ENCODE assay signal across 8 cellular contexts in genomic region chr9:127802576-127803443, GRCh38. TPM values are rescaled to one million over a fixed set of nuclear protein-coding genes. Genes with fewer than 3 reads are reported as not detected.
A peak's percentile ranks its signal among the peaks of the same experiment; 100 is the strongest.
DNase-seq lines count a peak whose midpoint lies in the region; ATAC-seq and TF ChIP-seq lines count a peak whose summit lies in the region.

A gene with protein sequence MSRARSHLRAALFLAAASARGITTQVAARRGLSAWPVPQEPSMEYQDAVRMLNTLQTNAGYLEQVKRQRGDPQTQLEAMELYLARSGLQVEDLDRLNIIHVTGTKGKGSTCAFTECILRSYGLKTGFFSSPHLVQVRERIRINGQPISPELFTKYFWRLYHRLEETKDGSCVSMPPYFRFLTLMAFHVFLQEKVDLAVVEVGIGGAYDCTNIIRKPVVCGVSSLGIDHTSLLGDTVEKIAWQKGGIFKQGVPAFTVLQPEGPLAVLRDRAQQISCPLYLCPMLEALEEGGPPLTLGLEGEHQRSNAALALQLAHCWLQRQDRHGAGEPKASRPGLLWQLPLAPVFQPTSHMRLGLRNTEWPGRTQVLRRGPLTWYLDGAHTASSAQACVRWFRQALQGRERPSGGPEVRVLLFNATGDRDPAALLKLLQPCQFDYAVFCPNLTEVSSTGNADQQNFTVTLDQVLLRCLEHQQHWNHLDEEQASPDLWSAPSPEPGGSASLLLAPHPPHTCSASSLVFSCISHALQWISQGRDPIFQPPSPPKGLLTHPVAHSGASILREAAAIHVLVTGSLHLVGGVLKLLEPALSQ (plus strand): TSS chr9:127802882. CDS start chr9:127802925, 43 bp downstream.

- peak; percentile 28 to 57 (median 31) for TF ChIP-seq POLR2A in spleen (IDR thresholded peaks at IDR 0.05)

- ATAC-seq in GM18858 (IDR thresholded peaks at IDR 0.05; ENCODE audit: unreplicated experiment): peak; percentile 66
- peak; percentile 79 for ATAC-seq in HG03066 (IDR thresholded peaks at IDR 0.05; ENCODE audit: low read depth, unreplicated experiment)
- peak; percentile 85 for ATAC-seq in WTC11

- CTCF ChIA-PET in WTC11 (lab: Charles Lee) (interaction anchor here (1.0 to 2.8 kb wide), 13 partner anchors 10 to 122 kb away, joined by 3 to 17 read pairs (median 5); partner anchors contain the start of genes CDK9, ENG, ST6GALNAC4 and TOR2A), mammary epithelial cell (lab: Charles Lee; ENCODE audit: low non-redundant PET) (interaction anchor here (0.5 kb wide), 1 partner anchor 18 kb away, joined by 3 read pairs; no protein-coding TSS in a partner anchor)

- dilution Hi-C loops in mammary epithelial cell (cut with HindIII; ENCODE audit: low sequenced_read_pairs): no loop called here

- H3K4me1 ChIP-seq in ACC112 (ENCODE audit: control insufficient read depth, insufficient read depth, low read length, unreplicated experiment) (peaks cover 28% of the 10 kb centered on the region), mammary epithelial cell (ENCODE audit: insufficient read depth, low read length) (peaks cover 25% of the 10 kb centered on the region), spleen (peaks cover 13 to 74% (median 52%) of the 10 kb centered on the region in 6 donors)

- WGBS in mammary epithelial cell (ENCODE audit: low coverage, missing lambda C conversion rate): 2% methylated on average over 8 of the region's 83 CpGs
- 0 to 1% (median 0%) methylated on average over 13 to 83 of the region's 83 CpGs for WGBS in spleen, 5 donors

- peak within 1 kb of the TSS; percentile 99 for H3K4me3 Mint-ChIP-seq in WTC11
- H3K4me3 Mint-ChIP-seq in immature natural killer cell: peak within 1 kb of the TSS; percentile 88 to 94 (median 92)

- in situ Hi-C loops in mammary epithelial cell (cut with MboI; ENCODE audit: low sequenced_read_pairs in 2 of 2): no loop called here

- H3K27me3 Mint-ChIP-seq in WTC11 (ENCODE audit: low read depth) (no peaks in the 10 kb centered on the region), immature natural killer cell (ENCODE audit: low read depth in 3 of 3) (peaks cover 0 to 7% (median 1%) of the 10 kb centered on the region in 3 donors)

- H3K27me3 ChIP-seq in ACC112 (ENCODE audit: insufficient read depth, low read length) (no peaks in the 10 kb centered on the region), mammary epithelial cell (ENCODE audit: insufficient read depth, low read length) (no peaks in the 10 kb centered on the region), spleen (replicated peaks in 1 of 7) (no peaks in the 10 kb centered on the region)

- BruUV-seq in mammary epithelial cell (replicated peaks; lab: Mats Ljungman, UMichigan): no TSS peak

- intact Hi-C loops in mammary epithelial cell (cut with micrococcal nuclease) (loop anchor here (5.0 kb wide), 3 partner anchors 49 to 114 kb away; partner anchors contain the start of genes ENG and ST6GALNAC4), spleen (cut with DNase I; ENCODE audit: low total_unique reads) (no loop called here)

- peaks cover 11% of the 10 kb centered on the region for H3K36me3 Mint-ChIP-seq in WTC11
- peaks cover 0 to 10% (median 0%) of the 10 kb centered on the region in 3 donors for H3K36me3 Mint-ChIP-seq in immature natural killer cell

- peak within 1 kb of the TSS; percentile 100 for H3K9ac ChIP-seq in mammary epithelial cell (ENCODE audit: insufficient read depth, low read length)

- DNase-seq in NCI-H2227 (lab: John Stamatoyannopoulos, UW; ENCODE audit: unreplicated experiment) (peak; percentile 88), WTC11 (ENCODE audit: low spot score) (peak; percentile 85), mammary epithelial cell (peak; percentile 82), immature natural killer cell (peak; percentile 89 to 91 (median 90)), spleen (peak; percentile 95)

- peaks cover 8% of the 10 kb centered on the region for H3K4me1 Mint-ChIP-seq in WTC11
- peaks cover 34 to 42% of the 10 kb centered on the region in 2 donors for H3K4me1 Mint-ChIP-seq in immature natural killer cell

- peak within 1 kb of the TSS; percentile 88 for H3K4me2 ChIP-seq in mammary epithelial cell (ENCODE audit: insufficient read depth, low read depth, low read length)

- no peaks in the 10 kb centered on the region for H3K9me3 Mint-ChIP-seq in WTC11
- no peaks in the 10 kb centered on the region for H3K9me3 Mint-ChIP-seq in immature natural killer cell

- H3K27ac ChIP-seq in ACC112 (ENCODE audit: low read depth, low read length) (peak within 1 kb of the TSS; percentile 81), mammary epithelial cell (ENCODE audit: insufficient read depth, low read depth, low read length) (peak within 1 kb of the TSS; percentile 98), spleen (peak within 1 kb of the TSS; percentile 84 to 97 (median 92))

- H3K79me2 ChIP-seq in ACC112 (ENCODE audit: control insufficient read depth, insufficient read depth, low read length, unreplicated experiment) (peaks cover 27% of the 10 kb centered on the region), mammary epithelial cell (ENCODE audit: insufficient read depth, low read length) (peaks cover 42% of the 10 kb centered on the region)

- H3K4me3 ChIP-seq in ACC112 (ENCODE audit: low read depth, low read length) (peak within 1 kb of the TSS; percentile 79), mammary epithelial cell (replicated peaks in 1 of 3; ENCODE audit: insufficient read depth in 1 of 3, low read depth in 2 of 3, low read length in 3 of 3) (peak within 1 kb of the TSS; percentile 72 to 93 (median 77)), spleen (peak within 1 kb of the TSS; percentile 68 to 92 (median 78))

- H2AFZ ChIP-seq in ACC112 (ENCODE audit: low read length, unreplicated experiment) (peak within 1 kb of the TSS; percentile 78), mammary epithelial cell (ENCODE audit: low read depth, low read length) (peak within 1 kb of the TSS; percentile 89)

- H3K27ac Mint-ChIP-seq in WTC11: peak within 1 kb of the TSS; percentile 98
- H3K27ac Mint-ChIP-seq in immature natural killer cell: peak within 1 kb of the TSS; percentile 88 to 96 (median 94)

- no peak for TF ChIP-seq CTCF in WTC11 (IDR thresholded peaks at IDR 0.05)
- TF ChIP-seq CTCF in mammary epithelial cell (conservative IDR thresholded peaks at IDR 0.05 in 1 of 2, IDR thresholded peaks at IDR 0.05 in 1 of 2; ENCODE audit: extremely low read depth in 1 of 2, insufficient read depth in 1 of 2, low read depth in 1 of 2, low read length in 2 of 2): no peak
- peak in 1 of 11 experiments; percentile 28 for TF ChIP-seq CTCF in spleen (IDR thresholded peaks at IDR 0.05 in 8 of 11, conservative IDR thresholded peaks at IDR 0.05 in 3 of 11)

- H3K36me3 ChIP-seq in ACC112 (ENCODE audit: insufficient read depth, low read length): 0 out of 2 replicates have a peak, but pooled peaks cover 8% of the 10 kb centered on the region
- peaks cover 2% of the 10 kb centered on the region for H3K36me3 ChIP-seq in mammary epithelial cell (ENCODE audit: insufficient read depth, low read length)
- H3K36me3 ChIP-seq in spleen: peaks cover 0 to 36% (median 17%) of the 10 kb centered on the region in 6 donors

- POLR2A ChIA-PET in WTC11 (lab: Charles Lee): interaction anchor here (0.7 to 1.8 kb wide), 4 partner anchors 10 to 201 kb away, joined by 3 to 9 read pairs (median 3); no protein-coding TSS in a partner anchor

- no peaks in the 10 kb centered on the region for H4K20me1 ChIP-seq in mammary epithelial cell (ENCODE audit: insufficient read depth, low read length)

- H3K9me3 ChIP-seq in mammary epithelial cell (replicated peaks; ENCODE audit: insufficient read depth, low read length): no peaks in the 10 kb centered on the region
- no peaks in the 10 kb centered on the region for H3K9me3 ChIP-seq in spleen

TF ChIP-seq in WTC11, 78 proteins besides CTCF, POLR2A, EP300 and RAD21 (continues in another document):
- peak; percentile 75 for TF ChIP-seq USF2 (CRISPR knock-in tag; IDR thresholded peaks at IDR 0.05)
- peak; percentile 62; the same call in 1 of the 2 replicates for TF ChIP-seq TEAD4 (CRISPR knock-in tag; IDR thresholded peaks at IDR 0.05)
- TF ChIP-seq ZNF423 (CRISPR knock-in tag; IDR thresholded peaks at IDR 0.05): peak; percentile 56; the same call in 1 of the 2 replicates
- TF ChIP-seq FOXP1 (CRISPR knock-in tag; IDR thresholded peaks at IDR 0.05; ENCODE audit: borderline replicate concordance): peak; percentile 85

RNA-seq across cellular contexts. Expression of the gene that starts here (rescaled TPM):
- 67.7 to 81.7 TPM (median 69.3 TPM) in 3 replicates for total RNA-seq in WTC11 (2021)
- total RNA-seq in mammary epithelial cell: 10 to 100 TPM; 59.5 to 85.8 TPM
- 56.0 TPM for polyA plus RNA-seq in mammary epithelial cell
- polyA minus RNA-seq in mammary epithelial cell: 43.0 TPM
- polyA plus RNA-seq in immature natural killer cell: 10 to 100 TPM; 77.3 to 97.7 (median 89.1) TPM
- total RNA-seq in spleen: 10 to 100 TPM; 33.3 to 94.6 (median 72.3) TPM
- polyA plus RNA-seq in spleen: 10 to 100 TPM; 39.5 to 73.7 (median 60.5) TPM

Comparison
In these comparisons a context has a peak if more than half of its experiments do, and no peak if none do; other contexts are left out.
1. Peak in every context shown above with its lines: DNase-seq, ATAC-seq, H3K4me3 ChIP-seq and H3K27ac ChIP-seq.